ENCODE assay signal across 18 cellular contexts in genomic region chr5:93044860-93045666, GRCh38.
"Had no signal": no experiment of that assay in that cellular context is flagged by ENCODE, and none has a peak within 500 bp of the region (broad histone marks: within the 10 kb centered on the region; RNA-seq: fewer than 3 reads in every experiment).

No MANE protein-coding gene starts in this region.

- H3K27me3 ChIP-seq: gastrocnemius medialis, heart right ventricle, sigmoid colon, transverse colon had no signal

- FAIRE-seq: colon, islet of Langerhans had no signal

- H3K36me3 ChIP-seq: cardiac muscle cell, gastrocnemius medialis, heart right ventricle, sigmoid colon, transverse colon had no signal

- H3K4me1 ChIP-seq: gastrocnemius medialis, heart right ventricle, sigmoid colon, transverse colon had no signal

- H3K4me3 ChIP-seq: cardiac muscle cell, gastrocnemius medialis, heart right ventricle, sigmoid colon, transverse colon had no signal

- H3K27ac ChIP-seq: cardiac muscle cell, gastrocnemius medialis, heart right ventricle, sigmoid colon, transverse colon had no signal

- ATAC-seq: gastrocnemius medialis; heart right ventricle; left lobe of liver; natural killer cell treated with Interleukin-12 subunit alpha and Interleukin-12 subunit beta and Interleukin-15 and Interleukin-18, amount 100 ng/mL, for 72 hours; WTC11 had no signal

- DNase-seq: activated CD4-positive, alpha-beta T cell treated with anti-CD3 and anti-CD28 coated beads, Interleukin-2, amount 10 ng/mL, durations not matched to agents 24 days and 14 days; activated CD8-positive, alpha-beta memory T cell treated with anti-CD3 and anti-CD28 coated beads for 24 hours; activated naive CD4-positive, alpha-beta T cell treated with anti-CD3 and anti-CD28 coated beads for 36 hours; effector CD4-positive, alpha-beta T cell; gastrocnemius medialis; heart right ventricle; mammary epithelial cell; occipital lobe; sigmoid colon; stimulated activated naive CD4-positive, alpha-beta T cell; substantia nigra; transverse colon had no signal

- H3K9me3 ChIP-seq: gastrocnemius medialis, heart right ventricle, sigmoid colon, transverse colon had no signal
